In genomic region chr6:105874835-105875626, GRCh38 we compare ENCODE assay signal across 19 cellular contexts.
"Had no signal": no experiment of that assay in that cellular context is flagged by ENCODE, and none has a peak within 500 bp of the region (broad histone marks: within the 10 kb centered on the region; RNA-seq: fewer than 3 reads in every experiment).

No MANE protein-coding gene starts in this region.

- H3K4me3 Mint-ChIP-seq: activated CD4-positive, alpha-beta memory T cell treated with anti-CD3 and anti-CD28 coated beads for 36 hours; activated naive CD8-positive, alpha-beta T cell; activated T-helper 1 cell treated with anti-CD3 and anti-CD28 coated beads, Interleukin-12 subunit alpha, Interleukin-12 subunit beta, Interleukin-2, Interleukin-4 antibody, amounts not matched to agents 30 ng/mL and 10 ng/mL and 1 ng/mL, durations not matched to agents 14 hours and 24 hours and 36 hours; naive thymus-derived CD4-positive, alpha-beta T cell; T-helper 2 cell treated with Interferon-gamma antibody and Interleukin-4, amounts not matched to agents 5 μg/mL and 100 μg/mL, for 36 hours; WTC11 had no signal

- H3K4me2 ChIP-seq: hepatocyte, smooth muscle cell had no signal

- ATAC-seq: mucosa of descending colon; naive thymus-derived CD4-positive, alpha-beta T cell; upper lobe of right lung; WTC11 had no signal

- DNase-seq: activated CD4-positive, alpha-beta memory T cell treated with anti-CD3 and anti-CD28 coated beads for 36 hours; activated CD4-positive, alpha-beta T cell treated with anti-CD3 and anti-CD28 coated beads for 4 hours; activated T-cell treated with anti-CD3 and anti-CD28 coated beads for 4 hours; amniotic stem cell; foreskin fibroblast; mesenchymal stem cell; mucosa of descending colon; naive thymus-derived CD4-positive, alpha-beta T cell; stimulated activated CD4-positive, alpha-beta T cell treated with anti-CD3 and anti-CD28 coated beads, Interleukin-4, amount 100 ng/mL, for 1 hour; testis; upper lobe of right lung had no signal

- H3K27me3 ChIP-seq: hepatocyte, testis, upper lobe of right lung had no signal

- FAIRE-seq: TTC549 had no signal

- H3K36me3 ChIP-seq: upper lobe of right lung had no signal

- H3K36me3 Mint-ChIP-seq: activated CD4-positive, alpha-beta memory T cell treated with anti-CD3 and anti-CD28 coated beads for 36 hours; WTC11 had no signal

- H3K4me1 ChIP-seq: parathyroid adenoma, testis had no signal

- H3K79me2 ChIP-seq: hepatocyte, parathyroid adenoma had no signal

- H2AFZ ChIP-seq: hepatocyte, parathyroid adenoma had no signal

- H3K27ac ChIP-seq: hepatocyte, parathyroid adenoma, testis, upper lobe of right lung had no signal

- H3K4me3 ChIP-seq: hepatocyte, mucosa of descending colon, smooth muscle cell, testis, upper lobe of right lung had no signal

- H3K9me3 ChIP-seq: mucosa of descending colon, testis, upper lobe of right lung had no signal

- H3K27ac Mint-ChIP-seq: activated CD4-positive, alpha-beta memory T cell treated with anti-CD3 and anti-CD28 coated beads for 36 hours; activated naive CD8-positive, alpha-beta T cell; activated T-helper 1 cell treated with anti-CD3 and anti-CD28 coated beads, Interleukin-12 subunit alpha, Interleukin-12 subunit beta, Interleukin-2, Interleukin-4 antibody, amounts not matched to agents 30 ng/mL and 10 ng/mL and 1 ng/mL, durations not matched to agents 14 hours and 24 hours and 36 hours; naive thymus-derived CD4-positive, alpha-beta T cell; T-helper 2 cell treated with Interferon-gamma antibody and Interleukin-4, amounts not matched to agents 5 μg/mL and 100 μg/mL, for 36 hours; WTC11 had no signal

- H3K9me3 Mint-ChIP-seq: activated CD4-positive, alpha-beta memory T cell treated with anti-CD3 and anti-CD28 coated beads for 36 hours; T-helper 2 cell treated with Interferon-gamma antibody and Interleukin-4, amounts not matched to agents 5 μg/mL and 100 μg/mL, for 36 hours; WTC11 had no signal

- H3K9ac ChIP-seq: parathyroid adenoma had no signal
